18 cellular contexts compared by ENCODE assay signal in the genomic region with DNA sequence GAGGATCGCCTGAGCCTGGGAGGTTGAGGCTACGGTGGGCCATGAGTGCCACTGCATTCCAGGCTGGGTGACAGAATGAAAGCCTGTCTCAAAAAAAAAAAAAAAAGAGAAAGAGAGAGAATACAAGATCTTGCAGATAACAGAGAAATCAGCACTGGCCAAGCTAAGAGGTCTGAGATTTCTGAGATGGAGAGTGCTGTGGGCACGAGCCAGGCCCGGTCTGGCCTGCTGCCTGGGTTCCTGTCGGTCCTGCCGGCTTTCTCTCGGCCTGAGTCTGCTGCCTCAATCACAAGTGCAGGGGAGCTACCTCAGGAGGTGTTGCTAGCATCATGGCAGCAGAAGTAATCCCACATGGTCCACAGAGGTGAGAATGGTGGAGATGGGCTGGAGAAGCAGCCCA. TPM values are rescaled to one million over a fixed set of nuclear protein-coding genes. Genes with fewer than 3 reads are reported as not detected.
DNase-seq lines count a peak whose midpoint lies in the region; ATAC-seq and TF ChIP-seq lines count a peak whose summit lies in the region.
"Had no signal": no experiment of that assay in that cellular context is flagged by ENCODE, and none has a peak within 500 bp of the region (broad histone marks: within the 10 kb centered on the region; RNA-seq: fewer than 3 reads in every experiment).

No MANE protein-coding gene starts in this region.

- H2BK20ac ChIP-seq in H9 (ENCODE audit: low read depth, low read length, poor library complexity, severe bottlenecking): no peak overlapping the region

- H2BK5ac ChIP-seq in H9 (ENCODE audit: insufficient read length, low read length): no peak overlapping the region

- no peak overlapping the region for H4K91ac ChIP-seq in H9 (ENCODE audit: insufficient read length, low read depth, low read length)

- peaks cover 14% of the 10 kb centered on the region; the same call in 1 of the 2 replicates for H3K4me1 ChIP-seq in H9 (ENCODE audit: insufficient read depth, low read length)
- H3K4me1 ChIP-seq: Peyer's patch had no signal

- no peaks in the 10 kb centered on the region for H3K79me1 ChIP-seq in H9 (ENCODE audit: insufficient read depth, low read depth, low read length, poor library complexity, severe bottlenecking)

- H3K79me2 ChIP-seq in H9 (ENCODE audit: insufficient read depth, low read length): no peaks in the 10 kb centered on the region

- H3K4me2 ChIP-seq in H9 (ENCODE audit: insufficient read depth, insufficient read length, low read length): no peak overlapping the region
- H3K4me2 ChIP-seq: KMS-11 had no signal

- H3K4me1 Mint-ChIP-seq in H9: peaks cover 66 to 82% of the 10 kb centered on the region in 2 experiments
- H3K4me1 Mint-ChIP-seq: CD4-positive, CD25-positive, alpha-beta regulatory T cell had no signal

- H3K4ac ChIP-seq in H9 (ENCODE audit: low read depth, low read length): no peak overlapping the region

- peak overlapping the region; percentile 16 for H3K18ac ChIP-seq in H9 (ENCODE audit: insufficient read length, low read depth, low read length)

- no peak overlapping the region for H2AK5ac ChIP-seq in H9 (ENCODE audit: insufficient read length, low read length)

- H4K20me1 ChIP-seq in H9 (ENCODE audit: control insufficient read depth, insufficient read depth, insufficient read length): no peaks in the 10 kb centered on the region

- no peak overlapping the region for H3K4me3 Mint-ChIP-seq in H9
- H3K4me3 Mint-ChIP-seq: CD4-positive, CD25-positive, alpha-beta regulatory T cell had no signal

- peaks cover 4 to 8% of the 10 kb centered on the region in 2 experiments; a peak in 3 of 5 replicates for H3K9me3 Mint-ChIP-seq in H9

- DNase-seq in H9 (no peak), cerebellar cortex (ENCODE audit: low spot score) (peak; percentile 83), midbrain (lab: John Stamatoyannopoulos, UW) (peak; percentile 40), T-helper 9 cell (no peak), NCI-H69 (lab: John Stamatoyannopoulos, UW) (no peak)
- DNase-seq: AML-193; CD4-positive, CD25-positive, alpha-beta regulatory T cell; DMS79 treated with DMSO at 0.1 percent for 48 hours; NCI-H1092; NCI-H146; NCI-H524; Peyer's patch; Right ventricle myocardium superior had no signal

- no peak overlapping the region for H3K56ac ChIP-seq in H9 (ENCODE audit: insufficient read length, low read depth, low read length)

- H3K9me3 ChIP-seq in H9 (ENCODE audit: control insufficient read depth, low read depth, low read length): no peaks in the 10 kb centered on the region
- H3K9me3 ChIP-seq: Peyer's patch had no signal

- no peaks in the 10 kb centered on the region; the same call in 1 of the 2 replicates for H3K27me3 Mint-ChIP-seq in H9 (ENCODE audit: low read depth)

- H3K23me2 ChIP-seq in H9 (ENCODE audit: insufficient read length, low read depth, low read length, poor library complexity, severe bottlenecking): no peaks in the 10 kb centered on the region

- H3K14ac ChIP-seq in H9 (ENCODE audit: insufficient read depth, low read length): peak overlapping the region; percentile 17; the same call in 1 of the 2 replicates

- no peak overlapping the region for H2AFZ ChIP-seq in H9 (ENCODE audit: low read length)

- H4K5ac ChIP-seq in H9 (ENCODE audit: insufficient read length, low read depth, low read length): no peak overlapping the region

- H3K27me3 ChIP-seq in H9 (ENCODE audit: insufficient read depth, low read length): no peaks in the 10 kb centered on the region
- H3K27me3 ChIP-seq: Peyer's patch had no signal

- no peak for TF ChIP-seq CTCF in H9 (conservative IDR thresholded peaks at IDR 0.05)

- WGBS in H9 (ENCODE audit: extremely low coverage, insufficient read length, low lambda C conversion rate): no CpG with 5 or more reads among the region's 7 CpGs

- no peak overlapping the region for H2BK120ac ChIP-seq in H9 (ENCODE audit: low read depth, low read length, poor library complexity, severe bottlenecking)

- no peak for ATAC-seq in HG03039 (IDR thresholded peaks at IDR 0.05; ENCODE audit: unreplicated experiment)

- H3T11ph ChIP-seq in H9 (ENCODE audit: low read length): no peak overlapping the region

- peak overlapping the region in 1 of 3 experiments; percentile 63; a peak in 2 of 7 replicates for H3K27ac Mint-ChIP-seq in H9
- H3K27ac Mint-ChIP-seq: CD4-positive, CD25-positive, alpha-beta regulatory T cell had no signal

- H3K9ac ChIP-seq in H9 (ENCODE audit: extremely low read depth, insufficient read length, low read length): no peak overlapping the region
- H3K9ac ChIP-seq: KMS-11 had no signal

- H3K23ac ChIP-seq in H9 (ENCODE audit: insufficient read length, low read depth, low read length): no peak overlapping the region

- H4K8ac ChIP-seq in H9 (replicated peaks; ENCODE audit: insufficient read length, low read depth, low read length): no peak overlapping the region

- H3K27ac ChIP-seq in H9 (ENCODE audit: insufficient read length, low read depth, low read length) (no peak overlapping the region), temporal lobe (ENCODE audit: low read depth, low read length) (peak overlapping the region; percentile 90)
- H3K27ac ChIP-seq: KMS-11, Peyer's patch, SK-N-MC had no signal

- H2BK12ac ChIP-seq in H9 (ENCODE audit: insufficient read length, low read depth, low read length): no peak overlapping the region

- H3K36me3 Mint-ChIP-seq in H9 (ENCODE audit: insufficient read depth in 1 of 3, low read depth in 3 of 3): peaks cover 0 to 9% (median 2%) of the 10 kb centered on the region in 3 experiments; a peak in 3 of 7 replicates

- H2BK15ac ChIP-seq in H9 (ENCODE audit: low read depth, low read length): no peak overlapping the region

RNA-seq across cellular contexts. Expression of a gene that starts 19.0 kb away (rescaled TPM):
- 1.3 and 3.0 TPM in 2 replicates for total RNA-seq in H9 (2021)
- 9.1 TPM for total RNA-seq in temporal lobe
- total RNA-seq: CD4-positive, CD25-positive, alpha-beta regulatory T cell had no signal

RNA-seq across cellular contexts. Expression of a gene that starts 29.1 kb away (rescaled TPM):
- not detected in 2 replicates for total RNA-seq in H9 (2021)
- not detected for total RNA-seq in temporal lobe
- total RNA-seq: CD4-positive, CD25-positive, alpha-beta regulatory T cell; M059J; Peyer's patch; Right ventricle myocardium superior had no signal

RNA-seq across cellular contexts. Expression of a gene that starts 40.0 kb away (rescaled TPM):
- total RNA-seq in H9 (2021) (not detected in 2 replicates), temporal lobe (0.74 TPM)
- total RNA-seq: CD4-positive, CD25-positive, alpha-beta regulatory T cell; M059J had no signal

Comparison
In these comparisons a context has a peak if more than half of its experiments do, and no peak if none do; other contexts are left out.
1. DNase-seq: peak in cerebellar cortex (single experiment) and midbrain (single experiment); none in H9 (single experiment), T-helper 9 cell (single experiment) and NCI-H69 (single experiment).